Comparison of ENCODE assay signal across 23 cellular contexts in genomic region chr10:12088919-12089318, GRCh38.
"Had no signal": no experiment of that assay in that cellular context is flagged by ENCODE, and none has a peak within 500 bp of the region (broad histone marks: within the 10 kb centered on the region; RNA-seq: fewer than 3 reads in every experiment).

No MANE protein-coding gene starts in this region.

- H3K9me3 Mint-ChIP-seq: effector memory CD8-positive, alpha-beta T cell; immature natural killer cell; naive thymus-derived CD8-positive, alpha-beta T cell; stimulated activated effector memory CD8-positive, alpha-beta T cell treated with anti-CD3 and anti-CD28 coated beads, Interleukin-12 subunit alpha, Interleukin-12 subunit beta, amount 100 ng/mL, for 72 hours; stimulated activated naive CD8-positive, alpha-beta T cell treated with anti-CD3 and anti-CD28 coated beads, Interleukin-15, amount 100 ng/mL, for 72 hours had no signal

- H3K4me1 Mint-ChIP-seq: immature natural killer cell; stimulated activated effector memory CD8-positive, alpha-beta T cell treated with anti-CD3 and anti-CD28 coated beads, Interleukin-12 subunit alpha, Interleukin-12 subunit beta, amount 100 ng/mL, for 72 hours had no signal

- FAIRE-seq: colon, keratinocyte, small intestine had no signal

- DNase-seq: cerebellar nuclear complex; effector memory CD8-positive, alpha-beta T cell; esophagus squamous epithelium; foreskin fibroblast; glutamatergic neuron; immature natural killer cell; left ventricle myocardium inferior; mesendoderm; naive thymus-derived CD8-positive, alpha-beta T cell; small intestine; stimulated activated CD4-positive, alpha-beta T cell treated with anti-CD3 and anti-CD28 coated beads, Interleukin-2, amount 100 ng/mL, for 48 hours; stimulated activated CD8-positive, alpha-beta memory T cell treated with anti-CD3 and anti-CD28 coated beads, Interleukin-4, amount 100 ng/mL, for 48 hours; stimulated activated naive CD8-positive, alpha-beta T cell treated with anti-CD3 and anti-CD28 coated beads, Interleukin-15, amount 100 ng/mL, for 72 hours; testis had no signal

- H3K4me3 ChIP-seq: esophagus squamous epithelium, gastroesophageal sphincter, left ventricle myocardium inferior, lung, right atrium auricular region, testis, tibial nerve had no signal

- H3K27me3 Mint-ChIP-seq: dendritic cell treated with granulocyte-macrophage colony-stimulating factor and Interleukin-4, amounts not matched to agents 40 ng/mL and 50 ng/mL, for 4 days; effector memory CD8-positive, alpha-beta T cell; naive thymus-derived CD8-positive, alpha-beta T cell; stimulated activated naive CD8-positive, alpha-beta T cell treated with anti-CD3 and anti-CD28 coated beads, Interleukin-15, amount 100 ng/mL, for 72 hours had no signal

- H3K27ac Mint-ChIP-seq: dendritic cell treated with granulocyte-macrophage colony-stimulating factor and Interleukin-4, amounts not matched to agents 40 ng/mL and 50 ng/mL, for 4 days; immature natural killer cell; stimulated activated effector memory CD8-positive, alpha-beta T cell treated with anti-CD3 and anti-CD28 coated beads, Interleukin-12 subunit alpha, Interleukin-12 subunit beta, amount 100 ng/mL, for 72 hours; stimulated activated naive CD8-positive, alpha-beta T cell treated with anti-CD3 and anti-CD28 coated beads, Interleukin-15, amount 100 ng/mL, for 72 hours had no signal

- ATAC-seq: effector memory CD8-positive, alpha-beta T cell; gastroesophageal sphincter; naive thymus-derived CD8-positive, alpha-beta T cell; stimulated activated effector memory CD8-positive, alpha-beta T cell treated with anti-CD3 and anti-CD28 coated beads, Interleukin-12 subunit alpha, Interleukin-12 subunit beta, amount 100 ng/mL, for 72 hours; stimulated activated naive CD8-positive, alpha-beta T cell treated with anti-CD3 and anti-CD28 coated beads, Interleukin-15, amount 100 ng/mL, for 72 hours had no signal

- H3K27me3 ChIP-seq: esophagus squamous epithelium, gastroesophageal sphincter, neutrophil, right atrium auricular region, testis, tibial nerve had no signal

- H3K9me3 ChIP-seq: esophagus squamous epithelium, gastroesophageal sphincter, left ventricle myocardium inferior, neutrophil, right atrium auricular region, testis, tibial nerve had no signal

- H3K4me1 ChIP-seq: esophagus squamous epithelium, gastroesophageal sphincter, left ventricle myocardium inferior, right atrium auricular region, testis, tibial nerve had no signal

- H3K27ac ChIP-seq: esophagus squamous epithelium, gastroesophageal sphincter, left ventricle myocardium inferior, neutrophil, right atrium auricular region, testis, tibial nerve had no signal

- H3K4me3 Mint-ChIP-seq: dendritic cell treated with granulocyte-macrophage colony-stimulating factor and Interleukin-4, amounts not matched to agents 40 ng/mL and 50 ng/mL, for 4 days; effector memory CD8-positive, alpha-beta T cell; immature natural killer cell; naive thymus-derived CD8-positive, alpha-beta T cell; stimulated activated effector memory CD8-positive, alpha-beta T cell treated with anti-CD3 and anti-CD28 coated beads, Interleukin-12 subunit alpha, Interleukin-12 subunit beta, amount 100 ng/mL, for 72 hours; stimulated activated naive CD8-positive, alpha-beta T cell treated with anti-CD3 and anti-CD28 coated beads, Interleukin-15, amount 100 ng/mL, for 72 hours had no signal
